29 cellular contexts compared by ENCODE assay signal in the genomic region with DNA sequence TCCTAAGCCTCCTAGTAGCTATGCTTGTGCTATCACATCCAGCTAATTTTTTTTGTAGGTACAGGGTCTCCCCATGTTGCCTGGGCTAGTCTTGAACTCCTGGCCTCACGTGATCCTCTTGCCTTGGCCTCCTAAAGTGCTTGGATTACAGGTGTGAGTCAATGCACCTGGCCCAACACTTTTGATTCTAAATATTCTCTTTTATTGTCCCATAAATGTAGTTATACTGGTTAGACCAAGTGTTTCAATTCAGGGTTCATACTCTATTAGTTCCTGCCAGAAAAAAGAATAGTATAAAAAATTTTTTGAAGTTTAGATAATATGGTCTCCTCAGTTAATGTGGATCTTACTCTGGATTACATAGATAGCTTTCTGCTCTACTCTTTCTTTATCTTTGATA. TPM values are rescaled to one million over a fixed set of nuclear protein-coding genes. Genes with fewer than 3 reads are reported as not detected.
"Had no signal": no experiment of that assay in that cellular context is flagged by ENCODE, and none has a peak within 500 bp of the region (broad histone marks: within the 10 kb centered on the region; RNA-seq: fewer than 3 reads in every experiment).

No MANE protein-coding gene starts in this region.

- H3K4me3 ChIP-seq: stomach, suprapubic skin, testis, thoracic aorta, thyroid gland, tibial artery, tibial nerve, transverse colon, upper lobe of left lung, upper lobe of right lung, uterus, vagina had no signal

- H3K9me3 ChIP-seq: stomach, suprapubic skin, testis, thoracic aorta, thyroid gland, tibial artery, tibial nerve, transverse colon, upper lobe of left lung, upper lobe of right lung, uterus, vagina had no signal

- DNase-seq: stimulated activated CD4-positive, alpha-beta T cell treated with anti-CD3 and anti-CD28 coated beads, Interleukin-2, amount 100 ng/mL, for 48 hours; stimulated activated CD4-positive, alpha-beta T cell treated with anti-CD3 and anti-CD28 coated beads, Interleukin-4, amount 100 ng/mL, for 1 hour; stimulated activated CD4-positive, alpha-beta T cell treated with anti-CD3 and anti-CD28 coated beads, Interleukin-4, amount 100 ng/mL, for 24 hours; stimulated activated CD4-positive, alpha-beta T cell treated with anti-CD3 and anti-CD28 coated beads, Interleukin-4, amount 100 ng/mL, for 4 hours; stimulated activated CD8-positive, alpha-beta memory T cell treated with anti-CD3 and anti-CD28 coated beads, Interleukin-4, amount 100 ng/mL, for 48 hours; stimulated activated naive B cell treated with anti-CD40 and anti-IgM and Interleukin-4, amounts not matched to agents 10 μg/mL and 1 μg/mL and 100 μg/mL, for 72 hours; stimulated activated naive CD4-positive, alpha-beta T cell; stimulated activated naive CD4-positive, alpha-beta T cell treated with Interleukin-2 at 50 U/mL for 16 hours; stimulated activated naive CD8-positive, alpha-beta T cell treated with anti-CD3 and anti-CD28 coated beads, Interleukin-15, amount 100 ng/mL, for 72 hours; stimulated activated naive CD8-positive, alpha-beta T cell treated with anti-CD3 and anti-CD28 coated beads, Interleukin-15, Interleukin-2, amounts not matched to agents 100 U/mL and 50 U/mL, for 24 hours; stomach; substantia nigra; testis; thyroid gland; tibial artery; transverse colon; upper lobe of left lung; upper lobe of right lung; uterus had no signal

- ATAC-seq: stimulated activated effector memory CD8-positive, alpha-beta T cell treated with anti-CD3 and anti-CD28 coated beads, Interleukin-12 subunit alpha, Interleukin-12 subunit beta, amount 100 ng/mL, for 72 hours; stimulated activated memory B cell treated with anti-CD40 and anti-IgM and Interleukin-4, amounts not matched to agents 10 μg/mL and 1 μg/mL and 100 μg/mL, for 72 hours; stimulated activated naive B cell treated with anti-CD40 and anti-IgM and Interleukin-4, amounts not matched to agents 10 μg/mL and 1 μg/mL and 100 μg/mL, for 72 hours; stimulated activated naive CD8-positive, alpha-beta T cell treated with anti-CD3 and anti-CD28 coated beads, Interleukin-15, amount 100 ng/mL, for 72 hours; stimulated activated naive CD8-positive, alpha-beta T cell treated with anti-CD3 and anti-CD28 coated beads, Interleukin-15, Interleukin-2, amounts not matched to agents 100 U/mL and 50 U/mL, for 24 hours; upper lobe of right lung had no signal

- H3K36me3 ChIP-seq: stomach, suprapubic skin, thoracic aorta, thyroid gland, tibial artery, tibial nerve, transverse colon, upper lobe of left lung, upper lobe of right lung, uterus, vagina had no signal

- H3K27me3 ChIP-seq: stomach, testis, thyroid gland, tibial artery, tibial nerve, transverse colon, upper lobe of left lung, upper lobe of right lung, uterus, vagina had no signal

- H3K27ac ChIP-seq: stomach, suprapubic skin, testis, thoracic aorta, thyroid gland, tibial artery, tibial nerve, upper lobe of left lung, upper lobe of right lung, uterus, vagina had no signal

- H3K4me1 ChIP-seq: stomach, suprapubic skin, testis, thyroid gland, tibial artery, tibial nerve, upper lobe of left lung, upper lobe of right lung, uterus, vagina had no signal

RNA-seq across cellular contexts. Expression of a gene that starts 6.7 kb away (rescaled TPM):
- total RNA-seq: subcutaneous adipose tissue, suprapubic skin, temporal lobe, testis, thoracic aorta, thyroid gland, tibial nerve, transverse colon, upper lobe of left lung, upper lobe of right lung, ureter, urinary bladder, uterus, vagina had no signal
- polyA plus RNA-seq: urinary bladder had no signal
